In genomic region chr11:86511086-86511551, GRCh38 we compare ENCODE assay signal across 1 cellular context.
TF ChIP-seq lines count a peak whose summit lies in the region.

No MANE protein-coding gene starts in this region.

TF ChIP-seq in K562, 482 proteins besides CTCF, POLR2A, EP300 and RAD21 (continued from another document and continues in another):
- TF ChIP-seq ZNF398 (CRISPR knock-in tag; IDR thresholded peaks at IDR 0.05) (no peak), MAFK (IDR thresholded peaks at IDR 0.05; ENCODE audit: low read length) (no peak), KHSRP (IDR thresholded peaks at IDR 0.05) (no peak), TAF1 (IDR thresholded peaks at IDR 0.05; ENCODE audit: control insufficient read depth, extremely low read depth, insufficient read depth, low read length, severe bottlenecking) (no peak), ETV1 (tag; conservative IDR thresholded peaks at IDR 0.05; ENCODE audit: low read depth) (no peak), ZNF449 (CRISPR knock-in tag; IDR thresholded peaks at IDR 0.05) (no peak), ZNF436 (CRISPR knock-in tag; IDR thresholded peaks at IDR 0.05) (no peak), XRCC5 (IDR thresholded peaks at IDR 0.05; ENCODE audit: low read depth, low read length) (no peak), RNF2 (IDR thresholded peaks at IDR 0.05) (no peak), CTBP1 (IDR thresholded peaks at IDR 0.05; ENCODE audit: borderline replicate concordance) (no peak), FOXK2 (conservative IDR thresholded peaks at IDR 0.05 in 1 of 2, IDR thresholded peaks at IDR 0.05 in 1 of 2; ENCODE audit: low read depth in 2 of 2) (no peak), PTRF (tag; IDR thresholded peaks at IDR 0.05) (peak; percentile 53; the same call in 1 of the 2 replicates), RBFOX2 (IDR thresholded peaks at IDR 0.05; ENCODE audit: low read depth, low read length) (no peak), CEBPB (tag; IDR thresholded peaks at IDR 0.05) (no peak), LEF1 (IDR thresholded peaks at IDR 0.05) (peak; percentile 55; the same call in 1 of the 2 replicates), ZNF174 (CRISPR knock-in tag; IDR thresholded peaks at IDR 0.05) (no peak), ZNF184 (CRISPR knock-in tag; IDR thresholded peaks at IDR 0.05) (no peak), TGIF2 (CRISPR knock-in tag; IDR thresholded peaks at IDR 0.05) (no peak), HNRNPK (IDR thresholded peaks at IDR 0.05; ENCODE audit: low read depth, low read length, poor library complexity, severe bottlenecking) (no peak), DNMT1 (IDR thresholded peaks at IDR 0.05) (no peak), AFF4 (CRISPR knock-in tag; IDR thresholded peaks at IDR 0.05) (no peak), NFATC3 (IDR thresholded peaks at IDR 0.05) (no peak), ZFP36 (IDR thresholded peaks at IDR 0.05; ENCODE audit: low read depth, low read length, partially characterized antibody) (no peak), BHLHE40 (IDR thresholded peaks at IDR 0.05; ENCODE audit: low read length) (no peak), STAT5A (IDR thresholded peaks at IDR 0.05; ENCODE audit: borderline replicate concordance, low read length) (no peak)
- TF ChIP-seq, protein P1, sequence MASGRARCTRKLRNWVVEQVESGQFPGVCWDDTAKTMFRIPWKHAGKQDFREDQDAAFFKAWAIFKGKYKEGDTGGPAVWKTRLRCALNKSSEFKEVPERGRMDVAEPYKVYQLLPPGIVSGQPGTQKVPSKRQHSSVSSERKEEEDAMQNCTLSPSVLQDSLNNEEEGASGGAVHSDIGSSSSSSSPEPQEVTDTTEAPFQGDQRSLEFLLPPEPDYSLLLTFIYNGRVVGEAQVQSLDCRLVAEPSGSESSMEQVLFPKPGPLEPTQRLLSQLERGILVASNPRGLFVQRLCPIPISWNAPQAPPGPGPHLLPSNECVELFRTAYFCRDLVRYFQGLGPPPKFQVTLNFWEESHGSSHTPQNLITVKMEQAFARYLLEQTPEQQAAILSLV (tag; IDR thresholded peaks at IDR 0.05), result no peak
- TF ChIP-seq, protein P2, sequence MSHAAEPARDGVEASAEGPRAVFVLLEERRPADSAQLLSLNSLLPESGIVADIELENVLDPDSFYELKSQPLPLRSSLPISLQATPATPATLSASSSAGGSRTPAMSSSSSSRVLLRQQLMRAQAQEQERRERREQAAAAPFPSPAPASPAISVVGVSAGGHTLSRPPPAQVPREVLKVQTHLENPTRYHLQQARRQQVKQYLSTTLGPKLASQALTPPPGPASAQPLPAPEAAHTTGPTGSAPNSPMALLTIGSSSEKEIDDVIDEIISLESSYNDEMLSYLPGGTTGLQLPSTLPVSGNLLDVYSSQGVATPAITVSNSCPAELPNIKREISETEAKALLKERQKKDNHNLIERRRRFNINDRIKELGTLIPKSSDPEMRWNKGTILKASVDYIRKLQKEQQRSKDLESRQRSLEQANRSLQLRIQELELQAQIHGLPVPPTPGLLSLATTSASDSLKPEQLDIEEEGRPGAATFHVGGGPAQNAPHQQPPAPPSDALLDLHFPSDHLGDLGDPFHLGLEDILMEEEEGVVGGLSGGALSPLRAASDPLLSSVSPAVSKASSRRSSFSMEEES (CRISPR knock-in tag; IDR thresholded peaks at IDR 0.05), result no peak
- TF ChIP-seq, protein P3, sequence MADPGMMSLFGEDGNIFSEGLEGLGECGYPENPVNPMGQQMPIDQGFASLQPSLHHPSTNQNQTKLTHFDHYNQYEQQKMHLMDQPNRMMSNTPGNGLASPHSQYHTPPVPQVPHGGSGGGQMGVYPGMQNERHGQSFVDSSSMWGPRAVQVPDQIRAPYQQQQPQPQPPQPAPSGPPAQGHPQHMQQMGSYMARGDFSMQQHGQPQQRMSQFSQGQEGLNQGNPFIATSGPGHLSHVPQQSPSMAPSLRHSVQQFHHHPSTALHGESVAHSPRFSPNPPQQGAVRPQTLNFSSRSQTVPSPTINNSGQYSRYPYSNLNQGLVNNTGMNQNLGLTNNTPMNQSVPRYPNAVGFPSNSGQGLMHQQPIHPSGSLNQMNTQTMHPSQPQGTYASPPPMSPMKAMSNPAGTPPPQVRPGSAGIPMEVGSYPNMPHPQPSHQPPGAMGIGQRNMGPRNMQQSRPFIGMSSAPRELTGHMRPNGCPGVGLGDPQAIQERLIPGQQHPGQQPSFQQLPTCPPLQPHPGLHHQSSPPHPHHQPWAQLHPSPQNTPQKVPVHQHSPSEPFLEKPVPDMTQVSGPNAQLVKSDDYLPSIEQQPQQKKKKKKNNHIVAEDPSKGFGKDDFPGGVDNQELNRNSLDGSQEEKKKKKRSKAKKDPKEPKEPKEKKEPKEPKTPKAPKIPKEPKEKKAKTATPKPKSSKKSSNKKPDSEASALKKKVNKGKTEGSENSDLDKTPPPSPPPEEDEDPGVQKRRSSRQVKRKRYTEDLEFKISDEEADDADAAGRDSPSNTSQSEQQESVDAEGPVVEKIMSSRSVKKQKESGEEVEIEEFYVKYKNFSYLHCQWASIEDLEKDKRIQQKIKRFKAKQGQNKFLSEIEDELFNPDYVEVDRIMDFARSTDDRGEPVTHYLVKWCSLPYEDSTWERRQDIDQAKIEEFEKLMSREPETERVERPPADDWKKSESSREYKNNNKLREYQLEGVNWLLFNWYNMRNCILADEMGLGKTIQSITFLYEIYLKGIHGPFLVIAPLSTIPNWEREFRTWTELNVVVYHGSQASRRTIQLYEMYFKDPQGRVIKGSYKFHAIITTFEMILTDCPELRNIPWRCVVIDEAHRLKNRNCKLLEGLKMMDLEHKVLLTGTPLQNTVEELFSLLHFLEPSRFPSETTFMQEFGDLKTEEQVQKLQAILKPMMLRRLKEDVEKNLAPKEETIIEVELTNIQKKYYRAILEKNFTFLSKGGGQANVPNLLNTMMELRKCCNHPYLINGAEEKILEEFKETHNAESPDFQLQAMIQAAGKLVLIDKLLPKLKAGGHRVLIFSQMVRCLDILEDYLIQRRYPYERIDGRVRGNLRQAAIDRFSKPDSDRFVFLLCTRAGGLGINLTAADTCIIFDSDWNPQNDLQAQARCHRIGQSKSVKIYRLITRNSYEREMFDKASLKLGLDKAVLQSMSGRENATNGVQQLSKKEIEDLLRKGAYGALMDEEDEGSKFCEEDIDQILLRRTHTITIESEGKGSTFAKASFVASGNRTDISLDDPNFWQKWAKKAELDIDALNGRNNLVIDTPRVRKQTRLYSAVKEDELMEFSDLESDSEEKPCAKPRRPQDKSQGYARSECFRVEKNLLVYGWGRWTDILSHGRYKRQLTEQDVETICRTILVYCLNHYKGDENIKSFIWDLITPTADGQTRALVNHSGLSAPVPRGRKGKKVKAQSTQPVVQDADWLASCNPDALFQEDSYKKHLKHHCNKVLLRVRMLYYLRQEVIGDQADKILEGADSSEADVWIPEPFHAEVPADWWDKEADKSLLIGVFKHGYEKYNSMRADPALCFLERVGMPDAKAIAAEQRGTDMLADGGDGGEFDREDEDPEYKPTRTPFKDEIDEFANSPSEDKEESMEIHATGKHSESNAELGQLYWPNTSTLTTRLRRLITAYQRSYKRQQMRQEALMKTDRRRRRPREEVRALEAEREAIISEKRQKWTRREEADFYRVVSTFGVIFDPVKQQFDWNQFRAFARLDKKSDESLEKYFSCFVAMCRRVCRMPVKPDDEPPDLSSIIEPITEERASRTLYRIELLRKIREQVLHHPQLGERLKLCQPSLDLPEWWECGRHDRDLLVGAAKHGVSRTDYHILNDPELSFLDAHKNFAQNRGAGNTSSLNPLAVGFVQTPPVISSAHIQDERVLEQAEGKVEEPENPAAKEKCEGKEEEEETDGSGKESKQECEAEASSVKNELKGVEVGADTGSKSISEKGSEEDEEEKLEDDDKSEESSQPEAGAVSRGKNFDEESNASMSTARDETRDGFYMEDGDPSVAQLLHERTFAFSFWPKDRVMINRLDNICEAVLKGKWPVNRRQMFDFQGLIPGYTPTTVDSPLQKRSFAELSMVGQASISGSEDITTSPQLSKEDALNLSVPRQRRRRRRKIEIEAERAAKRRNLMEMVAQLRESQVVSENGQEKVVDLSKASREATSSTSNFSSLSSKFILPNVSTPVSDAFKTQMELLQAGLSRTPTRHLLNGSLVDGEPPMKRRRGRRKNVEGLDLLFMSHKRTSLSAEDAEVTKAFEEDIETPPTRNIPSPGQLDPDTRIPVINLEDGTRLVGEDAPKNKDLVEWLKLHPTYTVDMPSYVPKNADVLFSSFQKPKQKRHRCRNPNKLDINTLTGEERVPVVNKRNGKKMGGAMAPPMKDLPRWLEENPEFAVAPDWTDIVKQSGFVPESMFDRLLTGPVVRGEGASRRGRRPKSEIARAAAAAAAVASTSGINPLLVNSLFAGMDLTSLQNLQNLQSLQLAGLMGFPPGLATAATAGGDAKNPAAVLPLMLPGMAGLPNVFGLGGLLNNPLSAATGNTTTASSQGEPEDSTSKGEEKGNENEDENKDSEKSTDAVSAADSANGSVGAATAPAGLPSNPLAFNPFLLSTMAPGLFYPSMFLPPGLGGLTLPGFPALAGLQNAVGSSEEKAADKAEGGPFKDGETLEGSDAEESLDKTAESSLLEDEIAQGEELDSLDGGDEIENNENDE (IDR thresholded peaks at IDR 0.05; ENCODE audit: low read depth, low read length), result no peak
- TF ChIP-seq, protein P4, sequence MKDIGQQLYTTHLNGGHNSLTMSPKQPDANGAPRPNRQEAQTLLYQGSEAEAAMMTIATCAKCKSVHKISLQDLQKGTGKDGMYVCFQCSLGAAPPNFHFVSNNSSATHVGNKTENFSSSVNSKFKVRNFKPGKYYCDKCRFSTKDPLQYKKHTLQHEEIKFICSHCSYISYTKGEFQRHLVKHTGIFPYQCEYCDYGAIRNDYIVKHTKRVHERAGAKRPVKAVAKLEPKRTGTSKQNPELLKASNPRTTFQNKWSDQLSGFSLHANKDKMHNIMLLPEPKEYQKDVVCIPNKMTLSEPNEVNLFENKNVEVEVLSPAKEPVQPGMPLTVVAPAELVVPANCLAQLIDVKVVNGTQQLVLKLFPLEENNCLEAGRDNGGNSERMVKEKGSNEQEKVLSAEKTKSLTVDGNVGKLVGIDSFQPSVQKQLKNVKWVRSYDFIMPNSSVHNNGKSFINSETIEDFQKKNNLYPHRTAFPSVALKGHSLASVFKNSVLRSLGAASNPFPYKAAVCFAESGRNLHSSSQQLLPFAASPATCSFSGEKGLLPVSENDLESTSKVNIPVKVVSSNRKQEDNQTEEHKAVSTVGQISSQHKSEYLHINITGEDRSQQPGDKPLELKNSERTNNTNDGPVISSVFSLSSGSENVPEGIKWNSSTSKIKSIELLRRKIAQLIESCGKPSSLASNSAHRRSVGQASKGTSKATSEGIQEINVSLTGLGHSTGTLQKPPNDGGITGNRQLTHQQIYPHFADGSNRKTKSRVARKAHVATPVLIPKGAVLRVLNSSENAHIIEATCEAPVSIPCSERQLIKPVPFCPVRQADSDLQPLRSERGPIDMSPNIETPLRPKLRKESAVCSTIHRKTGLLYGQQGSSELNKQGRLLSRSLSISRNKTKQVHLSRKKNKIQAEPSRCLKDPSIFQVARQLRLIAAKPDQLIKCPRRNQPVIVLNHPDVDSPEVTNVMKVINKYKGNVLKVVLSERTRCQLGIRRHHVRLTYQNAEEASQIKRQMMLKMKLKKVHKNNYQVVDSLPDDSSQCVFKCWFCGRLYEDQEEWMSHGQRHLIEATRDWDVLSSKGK (CRISPR knock-in tag; IDR thresholded peaks at IDR 0.05), result no peak
